ENCODE assay signal across 15 cellular contexts in the genomic region with DNA sequence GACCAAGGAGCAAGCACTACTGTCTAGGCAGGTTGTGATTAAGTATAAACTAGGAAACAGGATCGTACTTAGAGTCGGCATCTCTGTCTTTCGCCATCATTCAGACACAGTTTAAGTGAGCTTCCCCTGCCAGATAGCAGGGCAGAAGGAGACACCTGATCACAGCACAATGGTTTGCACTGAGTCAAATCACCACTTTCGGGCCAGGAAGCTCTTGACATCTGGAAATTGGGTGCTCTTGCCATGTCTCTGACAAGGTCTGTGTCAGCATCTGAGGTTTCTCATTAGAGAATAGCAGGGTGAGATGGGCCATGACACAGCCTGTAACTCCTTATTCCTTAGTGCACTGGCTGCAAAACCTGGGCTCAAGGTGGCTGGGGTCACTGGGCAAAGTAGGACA. TPM values are rescaled to one million over a fixed set of nuclear protein-coding genes. Genes with fewer than 3 reads are reported as not detected.
DNase-seq lines count a peak whose midpoint lies in the region; ATAC-seq, FAIRE-seq and TF ChIP-seq lines count a peak whose summit lies in the region.
"Had no signal": no experiment of that assay in that cellular context is flagged by ENCODE, and none has a peak within 500 bp of the region (broad histone marks: within the 10 kb centered on the region; RNA-seq: fewer than 3 reads in every experiment).

No MANE protein-coding gene starts in this region.

- no peak for FAIRE-seq in HepG2 (lab: Jason Lieb, UNC)
- FAIRE-seq: islet of Langerhans had no signal

- CTCF ChIA-PET in activated CD4-positive, alpha-beta memory T cell treated with anti-CD3 and anti-CD28 coated beads, Interleukin-2, amount 10 ng/mL, durations not matched to agents 7 days and 5 days (lab: Charles Lee), result no interaction called here
- CTCF ChIA-PET in HepG2 (lab: Yijun Ruan, JAX; ENCODE audit: low intra/inter-chr PET ratio, low total read pairs), result no interaction called here

- POLR2A ChIA-PET in activated CD4-positive, alpha-beta memory T cell treated with anti-CD3 and anti-CD28 coated beads, Interleukin-2, amount 10 ng/mL, durations not matched to agents 7 days and 5 days (lab: Charles Lee), result interaction anchor here (1.1 to 1.5 kb wide), 2 partner anchors 17 to 43 kb away, joined by 3 read pairs; no protein-coding TSS in a partner anchor
- POLR2A ChIA-PET in HepG2 (lab: Yijun Ruan, JAX), result no interaction called here

- no peaks in the 10 kb centered on the region for H3K9me3 Mint-ChIP-seq in activated CD4-positive, alpha-beta memory T cell treated with anti-CD3 and anti-CD28 coated beads, Interleukin-2, amount 10 ng/mL, durations not matched to agents 7 days and 5 days
- H3K9me3 Mint-ChIP-seq in neural progenitor cell, result no peaks in the 10 kb centered on the region
- H3K9me3 Mint-ChIP-seq: activated naive CD4-positive, alpha-beta T cell treated with anti-CD3 and anti-CD28 coated beads, Interleukin-2, amount 50 U/mL, for 24 hours had no signal

- TF ChIP-seq CTCF in neural progenitor cell (IDR thresholded peaks at IDR 0.05), result no peak
- TF ChIP-seq CTCF in WERI-Rb-1 (IDR thresholded peaks at IDR 0.05; ENCODE audit: low read depth, low read length), result no peak
- no peak for TF ChIP-seq CTCF in HepG2 (CRISPR knock-in tag; IDR thresholded peaks at IDR 0.05)

- H3K9me3 ChIP-seq in BLaER1 (no peaks in the 10 kb centered on the region), neural progenitor cell (ENCODE audit: low read depth) (no peaks in the 10 kb centered on the region), WERI-Rb-1 (ENCODE audit: severe bottlenecking) (no peaks in the 10 kb centered on the region), HepG2 (ENCODE audit: low read length) (no peaks in the 10 kb centered on the region)

- H3K79me2 ChIP-seq in neural progenitor cell (ENCODE audit: low read depth) (no peaks in the 10 kb centered on the region), HepG2 (ENCODE audit: insufficient read depth, low read length) (no peaks in the 10 kb centered on the region)

- no peak for TF ChIP-seq POLR2A in HepG2 (IDR thresholded peaks at IDR 0.05; ENCODE audit: insufficient read depth in 1 of 2, low read depth in 2 of 2, low read length in 2 of 2)

- TF ChIP-seq EP300 in HepG2 (IDR thresholded peaks at IDR 0.05; ENCODE audit: low read depth in 2 of 2, low read length in 2 of 2) (no peak), HepG2 (CRISPR knock-in tag; IDR thresholded peaks at IDR 0.05; ENCODE audit: borderline replicate concordance) (no peak)

- DNase-seq in activated CD4-positive, alpha-beta memory T cell treated with anti-CD3 and anti-CD28 coated beads, Interleukin-2, amount 10 ng/mL, durations not matched to agents 7 days and 5 days, result no peak
- DNase-seq in neural progenitor cell (ENCODE audit: low spot score), result no peak
- no peak for DNase-seq in NCI-H1436 treated with DMSO at 0.1 percent for 48 hours (lab: John Stamatoyannopoulos, UW)
- DNase-seq in WERI-Rb-1, result no peak
- DNase-seq in HepG2 (ENCODE audit: low spot score), result no peak
- DNase-seq: foreskin fibroblast; NCI-H187 treated with DMSO at 0.1 percent for 48 hours; stimulated activated CD4-positive, alpha-beta T cell treated with anti-CD3 and anti-CD28 coated beads, Interleukin-12 subunit alpha, Interleukin-12 subunit beta, amount 100 ng/mL, for 4 hours had no signal

- H3K27ac ChIP-seq in BLaER1 (no peak overlapping the region), neural progenitor cell (no peak overlapping the region), WERI-Rb-1 (no peak overlapping the region), HepG2 (ENCODE audit: extremely low read length, insufficient read depth, low read length) (no peak overlapping the region)
- H3K27ac ChIP-seq: coronary artery had no signal

- peaks cover 15% of the 10 kb centered on the region for H3K36me3 Mint-ChIP-seq in activated CD4-positive, alpha-beta memory T cell treated with anti-CD3 and anti-CD28 coated beads, Interleukin-2, amount 10 ng/mL, durations not matched to agents 7 days and 5 days (ENCODE audit: low read depth)
- no peaks in the 10 kb centered on the region for H3K36me3 Mint-ChIP-seq in neural progenitor cell

- peaks cover 5% of the 10 kb centered on the region for H3K27me3 Mint-ChIP-seq in activated CD4-positive, alpha-beta memory T cell treated with anti-CD3 and anti-CD28 coated beads, Interleukin-2, amount 10 ng/mL, durations not matched to agents 7 days and 5 days
- H3K27me3 Mint-ChIP-seq in neural progenitor cell (ENCODE audit: insufficient read depth, low read depth), result peaks cover 14% of the 10 kb centered on the region
- H3K27me3 Mint-ChIP-seq: activated naive CD4-positive, alpha-beta T cell treated with anti-CD3 and anti-CD28 coated beads, Interleukin-2, amount 50 U/mL, for 24 hours had no signal

- 94% methylated on average over 3 of the region's 4 CpGs for WGBS in HepG2 (ENCODE audit: low lambda C conversion rate)

- H3K4me3 ChIP-seq in BLaER1, result no peak overlapping the region
- no peak overlapping the region for H3K4me3 ChIP-seq in neural progenitor cell
- H3K4me3 ChIP-seq in WERI-Rb-1 (ENCODE audit: low read depth, low read length), result no peak overlapping the region
- no peak overlapping the region for H3K4me3 ChIP-seq in HepG2 (replicated peaks in 1 of 3; ENCODE audit: insufficient read depth in 1 of 3, low read depth in 2 of 3, low read length in 3 of 3)
- H3K4me3 ChIP-seq: coronary artery had no signal

- H3K4me1 ChIP-seq in BLaER1, result peaks cover 89% of the 10 kb centered on the region
- H3K4me1 ChIP-seq in neural progenitor cell, result peaks cover 4% of the 10 kb centered on the region
- no peaks in the 10 kb centered on the region for H3K4me1 ChIP-seq in HepG2 (ENCODE audit: insufficient read depth, low read length)

- ATAC-seq in GM18870 (IDR thresholded peaks at IDR 0.05; ENCODE audit: unreplicated experiment) (peak; percentile 38), HG02852 (IDR thresholded peaks at IDR 0.05; ENCODE audit: unreplicated experiment) (peak; percentile 52), HepG2 (no peak)

- H3K4me3 Mint-ChIP-seq in activated CD4-positive, alpha-beta memory T cell treated with anti-CD3 and anti-CD28 coated beads, Interleukin-2, amount 10 ng/mL, durations not matched to agents 7 days and 5 days, result no peak overlapping the region
- no peak overlapping the region for H3K4me3 Mint-ChIP-seq in neural progenitor cell
- H3K4me3 Mint-ChIP-seq: activated naive CD4-positive, alpha-beta T cell treated with anti-CD3 and anti-CD28 coated beads, Interleukin-2, amount 50 U/mL, for 24 hours had no signal

- TF ChIP-seq RAD21 in HepG2 (CRISPR knock-in tag; IDR thresholded peaks at IDR 0.05), result no peak

- peak overlapping the region; percentile 4 for H3K27ac Mint-ChIP-seq in activated CD4-positive, alpha-beta memory T cell treated with anti-CD3 and anti-CD28 coated beads, Interleukin-2, amount 10 ng/mL, durations not matched to agents 7 days and 5 days
- no peak overlapping the region for H3K27ac Mint-ChIP-seq in neural progenitor cell
- H3K27ac Mint-ChIP-seq: activated naive CD4-positive, alpha-beta T cell treated with anti-CD3 and anti-CD28 coated beads, Interleukin-2, amount 50 U/mL, for 24 hours had no signal

- H3K4me2 ChIP-seq in BLaER1 (peak overlapping the region; percentile 24; the same call in 1 of the 2 replicates), neural progenitor cell (no peak overlapping the region), HepG2 (ENCODE audit: low read depth, low read length) (no peak overlapping the region)

- no TSS peak for BruUV-seq in HepG2 (replicated peaks; lab: Mats Ljungman, UMichigan)

- in situ Hi-C loops in HepG2 (cut with HindIII; ENCODE audit: extremely low pct_ligation_motif_present, low pct_unique_long_range_greater_than_20kb), result no loop called here

- intact Hi-C loops in HepG2 (cut with micrococcal nuclease; ENCODE audit: unreplicated experiment), result no loop called here

- H3K36me3 ChIP-seq in BLaER1, result no peaks in the 10 kb centered on the region
- H3K36me3 ChIP-seq in neural progenitor cell, result no peaks in the 10 kb centered on the region
- no peaks in the 10 kb centered on the region for H3K36me3 ChIP-seq in WERI-Rb-1
- no peaks in the 10 kb centered on the region for H3K36me3 ChIP-seq in HepG2 (replicated peaks in 1 of 2; ENCODE audit: control insufficient read depth in 1 of 2, insufficient read depth in 2 of 2, low read length in 2 of 2)

- H3K9ac ChIP-seq in BLaER1 (no peak overlapping the region), neural progenitor cell (no peak overlapping the region), HepG2 (ENCODE audit: insufficient read depth, low read depth, low read length) (no peak overlapping the region)

- H4K20me1 ChIP-seq in BLaER1 (no peaks in the 10 kb centered on the region), neural progenitor cell (ENCODE audit: low read depth) (no peaks in the 10 kb centered on the region), HepG2 (ENCODE audit: insufficient read depth, low read length) (no peaks in the 10 kb centered on the region)

- no peaks in the 10 kb centered on the region for H3F3A ChIP-seq in neural progenitor cell (ENCODE audit: low read depth)

- H3K27me3 ChIP-seq in BLaER1 (no peaks in the 10 kb centered on the region), neural progenitor cell (no peaks in the 10 kb centered on the region), WERI-Rb-1 (ENCODE audit: insufficient read depth, low read depth, severe bottlenecking) (peaks cover 58% of the 10 kb centered on the region), HepG2 (ENCODE audit: control insufficient read depth in 1 of 2, insufficient read depth in 2 of 2, low read length in 2 of 2) (no peaks in the 10 kb centered on the region)

- peaks cover 78% of the 10 kb centered on the region for H3K4me1 Mint-ChIP-seq in activated CD4-positive, alpha-beta memory T cell treated with anti-CD3 and anti-CD28 coated beads, Interleukin-2, amount 10 ng/mL, durations not matched to agents 7 days and 5 days
- peaks cover 4% of the 10 kb centered on the region for H3K4me1 Mint-ChIP-seq in neural progenitor cell
- H3K4me1 Mint-ChIP-seq: activated naive CD4-positive, alpha-beta T cell treated with anti-CD3 and anti-CD28 coated beads, Interleukin-2, amount 50 U/mL, for 24 hours had no signal

- H2AFZ ChIP-seq in neural progenitor cell (replicated peaks) (no peak overlapping the region), HepG2 (ENCODE audit: low read length) (no peak overlapping the region)

RNA-seq across cellular contexts. Expression of a gene that starts 8.3 kb away (rescaled TPM):
- total RNA-seq in activated CD4-positive, alpha-beta memory T cell treated with anti-CD3 and anti-CD28 coated beads, Interleukin-2, amount 10 ng/mL, durations not matched to agents 7 days and 5 days, result 1 to 10 TPM; 6.7 to 6.9 TPM
- total RNA-seq in neural progenitor cell (ENCODE audit: low replicate concordance) (0.32 and 0.40 TPM in 2 replicates), HepG2 (2016; rRNA removed; fragmentation: Illumina TruSeq; extraction: Trizol) (not detected in 2 replicates)
- total RNA-seq in HepG2 (2016; cell fraction: cytosol; rRNA removed; fragmentation: Illumina TruSeq; extraction: Trizol; ENCODE audit: low read depth), result not detected in 2 replicates
- not detected in 2 replicates for total RNA-seq in HepG2 (2016; cell fraction: insoluble cytoplasmic fraction; rRNA removed; fragmentation: Illumina TruSeq; extraction: Trizol)
- total RNA-seq in HepG2 (2016; cell fraction: membrane; rRNA removed; fragmentation: Illumina TruSeq; extraction: Trizol), result not detected in 2 replicates
- total RNA-seq in HepG2 (2016; cell fraction: nucleus; rRNA removed; fragmentation: Illumina TruSeq; extraction: Trizol), result not detected in 2 replicates
- 0.01 TPM in 1 of 2 replicates, not detected in the other for polyA plus RNA-seq in HepG2 (2011; rRNA removed)
- polyA plus RNA-seq in HepG2 (2011; cell fraction: cytosol; rRNA removed), result not detected in 2 replicates
- polyA plus RNA-seq in HepG2 (2011; cell fraction: nucleus; rRNA removed), result not detected in 2 replicates
- not detected in 2 replicates for polyA plus RNA-seq in HepG2 (2012)
- not detected in 2 replicates for polyA plus RNA-seq in HepG2 (2016; cell fraction: cytosol; fragmentation: Illumina TruSeq; extraction: Trizol; ENCODE audit: low read depth)
- polyA plus RNA-seq in HepG2 (2016; cell fraction: insoluble cytoplasmic fraction; fragmentation: Illumina TruSeq; extraction: Trizol; ENCODE audit: low read depth), result not detected in 2 replicates
- not detected in 2 replicates for polyA plus RNA-seq in HepG2 (2016; cell fraction: membrane; fragmentation: Illumina TruSeq; extraction: Trizol; ENCODE audit: low read depth)
- not detected in 2 replicates for polyA plus RNA-seq in HepG2 (2016; cell fraction: nucleus; fragmentation: Illumina TruSeq; extraction: Trizol; ENCODE audit: insufficient read depth, low read depth)
- polyA minus RNA-seq in HepG2 (2011; rRNA and poly(A)+ RNA removed; ENCODE audit: low replicate concordance), result 0.06 and 2.5 TPM in 2 replicates
- polyA minus RNA-seq in HepG2 (2011; cell fraction: cytosol; rRNA and poly(A)+ RNA removed), result not detected in 2 replicates
- not detected in 2 replicates for polyA minus RNA-seq in HepG2 (2011; cell fraction: nucleus; rRNA and poly(A)+ RNA removed)
- polyA plus RNA-seq: neural cell had no signal
